1 cellular context compared by ENCODE assay signal in genomic region chr3:184712248-184712559, GRCh38.
TF ChIP-seq lines count a peak whose summit lies in the region.

No MANE protein-coding gene starts in this region.

TF ChIP-seq in HepG2, 621 proteins besides CTCF, POLR2A, EP300 and RAD21 (continued from another document):
- TF ChIP-seq, protein P1, sequence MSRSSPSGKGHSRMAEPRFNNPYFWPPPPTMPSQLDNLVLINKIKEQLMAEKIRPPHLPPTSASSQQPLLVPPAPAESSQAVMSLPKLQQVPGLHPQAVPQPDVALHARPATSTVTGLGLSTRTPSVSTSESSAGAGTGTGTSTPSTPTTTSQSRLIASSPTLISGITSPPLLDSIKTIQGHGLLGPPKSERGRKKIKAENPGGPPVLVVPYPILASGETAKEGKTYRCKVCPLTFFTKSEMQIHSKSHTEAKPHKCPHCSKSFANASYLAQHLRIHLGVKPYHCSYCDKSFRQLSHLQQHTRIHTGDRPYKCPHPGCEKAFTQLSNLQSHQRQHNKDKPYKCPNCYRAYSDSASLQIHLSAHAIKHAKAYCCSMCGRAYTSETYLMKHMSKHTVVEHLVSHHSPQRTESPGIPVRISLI (CRISPR knock-in tag; IDR thresholded peaks at IDR 0.05; ENCODE audit: borderline replicate concordance), result no peak
- TF ChIP-seq, protein P2, sequence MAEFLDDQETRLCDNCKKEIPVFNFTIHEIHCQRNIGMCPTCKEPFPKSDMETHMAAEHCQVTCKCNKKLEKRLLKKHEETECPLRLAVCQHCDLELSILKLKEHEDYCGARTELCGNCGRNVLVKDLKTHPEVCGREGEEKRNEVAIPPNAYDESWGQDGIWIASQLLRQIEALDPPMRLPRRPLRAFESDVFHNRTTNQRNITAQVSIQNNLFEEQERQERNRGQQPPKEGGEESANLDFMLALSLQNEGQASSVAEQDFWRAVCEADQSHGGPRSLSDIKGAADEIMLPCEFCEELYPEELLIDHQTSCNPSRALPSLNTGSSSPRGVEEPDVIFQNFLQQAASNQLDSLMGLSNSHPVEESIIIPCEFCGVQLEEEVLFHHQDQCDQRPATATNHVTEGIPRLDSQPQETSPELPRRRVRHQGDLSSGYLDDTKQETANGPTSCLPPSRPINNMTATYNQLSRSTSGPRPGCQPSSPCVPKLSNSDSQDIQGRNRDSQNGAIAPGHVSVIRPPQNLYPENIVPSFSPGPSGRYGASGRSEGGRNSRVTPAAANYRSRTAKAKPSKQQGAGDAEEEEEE (CRISPR knock-in tag; IDR thresholded peaks at IDR 0.05; ENCODE audit: borderline replicate concordance), result no peak
- TF ChIP-seq E2F5 (CRISPR knock-in tag; conservative IDR thresholded peaks at IDR 0.05) (no peak), ZNF296 (CRISPR knock-in tag; conservative IDR thresholded peaks at IDR 0.05) (no peak), LCORL (IDR thresholded peaks at IDR 0.05) (no peak), LCORL (CRISPR knock-in tag; IDR thresholded peaks at IDR 0.05) (peak; percentile 24; the same call in 1 of the 2 replicates), MXI1 (IDR thresholded peaks at IDR 0.05; ENCODE audit: borderline replicate concordance, low read depth, low read length) (no peak), ZMYM2 (CRISPR knock-in tag; IDR thresholded peaks at IDR 0.05) (no peak)
